ENCODE assay signal across 1 cellular context in genomic region chr9:134625361-134626140, GRCh38.
TF ChIP-seq lines count a peak whose summit lies in the region.

No MANE protein-coding gene starts in this region.

TF ChIP-seq in GM23338, 12 proteins besides CTCF, POLR2A, EP300 and RAD21 (continued from another document):
- TF ChIP-seq, protein P1, sequence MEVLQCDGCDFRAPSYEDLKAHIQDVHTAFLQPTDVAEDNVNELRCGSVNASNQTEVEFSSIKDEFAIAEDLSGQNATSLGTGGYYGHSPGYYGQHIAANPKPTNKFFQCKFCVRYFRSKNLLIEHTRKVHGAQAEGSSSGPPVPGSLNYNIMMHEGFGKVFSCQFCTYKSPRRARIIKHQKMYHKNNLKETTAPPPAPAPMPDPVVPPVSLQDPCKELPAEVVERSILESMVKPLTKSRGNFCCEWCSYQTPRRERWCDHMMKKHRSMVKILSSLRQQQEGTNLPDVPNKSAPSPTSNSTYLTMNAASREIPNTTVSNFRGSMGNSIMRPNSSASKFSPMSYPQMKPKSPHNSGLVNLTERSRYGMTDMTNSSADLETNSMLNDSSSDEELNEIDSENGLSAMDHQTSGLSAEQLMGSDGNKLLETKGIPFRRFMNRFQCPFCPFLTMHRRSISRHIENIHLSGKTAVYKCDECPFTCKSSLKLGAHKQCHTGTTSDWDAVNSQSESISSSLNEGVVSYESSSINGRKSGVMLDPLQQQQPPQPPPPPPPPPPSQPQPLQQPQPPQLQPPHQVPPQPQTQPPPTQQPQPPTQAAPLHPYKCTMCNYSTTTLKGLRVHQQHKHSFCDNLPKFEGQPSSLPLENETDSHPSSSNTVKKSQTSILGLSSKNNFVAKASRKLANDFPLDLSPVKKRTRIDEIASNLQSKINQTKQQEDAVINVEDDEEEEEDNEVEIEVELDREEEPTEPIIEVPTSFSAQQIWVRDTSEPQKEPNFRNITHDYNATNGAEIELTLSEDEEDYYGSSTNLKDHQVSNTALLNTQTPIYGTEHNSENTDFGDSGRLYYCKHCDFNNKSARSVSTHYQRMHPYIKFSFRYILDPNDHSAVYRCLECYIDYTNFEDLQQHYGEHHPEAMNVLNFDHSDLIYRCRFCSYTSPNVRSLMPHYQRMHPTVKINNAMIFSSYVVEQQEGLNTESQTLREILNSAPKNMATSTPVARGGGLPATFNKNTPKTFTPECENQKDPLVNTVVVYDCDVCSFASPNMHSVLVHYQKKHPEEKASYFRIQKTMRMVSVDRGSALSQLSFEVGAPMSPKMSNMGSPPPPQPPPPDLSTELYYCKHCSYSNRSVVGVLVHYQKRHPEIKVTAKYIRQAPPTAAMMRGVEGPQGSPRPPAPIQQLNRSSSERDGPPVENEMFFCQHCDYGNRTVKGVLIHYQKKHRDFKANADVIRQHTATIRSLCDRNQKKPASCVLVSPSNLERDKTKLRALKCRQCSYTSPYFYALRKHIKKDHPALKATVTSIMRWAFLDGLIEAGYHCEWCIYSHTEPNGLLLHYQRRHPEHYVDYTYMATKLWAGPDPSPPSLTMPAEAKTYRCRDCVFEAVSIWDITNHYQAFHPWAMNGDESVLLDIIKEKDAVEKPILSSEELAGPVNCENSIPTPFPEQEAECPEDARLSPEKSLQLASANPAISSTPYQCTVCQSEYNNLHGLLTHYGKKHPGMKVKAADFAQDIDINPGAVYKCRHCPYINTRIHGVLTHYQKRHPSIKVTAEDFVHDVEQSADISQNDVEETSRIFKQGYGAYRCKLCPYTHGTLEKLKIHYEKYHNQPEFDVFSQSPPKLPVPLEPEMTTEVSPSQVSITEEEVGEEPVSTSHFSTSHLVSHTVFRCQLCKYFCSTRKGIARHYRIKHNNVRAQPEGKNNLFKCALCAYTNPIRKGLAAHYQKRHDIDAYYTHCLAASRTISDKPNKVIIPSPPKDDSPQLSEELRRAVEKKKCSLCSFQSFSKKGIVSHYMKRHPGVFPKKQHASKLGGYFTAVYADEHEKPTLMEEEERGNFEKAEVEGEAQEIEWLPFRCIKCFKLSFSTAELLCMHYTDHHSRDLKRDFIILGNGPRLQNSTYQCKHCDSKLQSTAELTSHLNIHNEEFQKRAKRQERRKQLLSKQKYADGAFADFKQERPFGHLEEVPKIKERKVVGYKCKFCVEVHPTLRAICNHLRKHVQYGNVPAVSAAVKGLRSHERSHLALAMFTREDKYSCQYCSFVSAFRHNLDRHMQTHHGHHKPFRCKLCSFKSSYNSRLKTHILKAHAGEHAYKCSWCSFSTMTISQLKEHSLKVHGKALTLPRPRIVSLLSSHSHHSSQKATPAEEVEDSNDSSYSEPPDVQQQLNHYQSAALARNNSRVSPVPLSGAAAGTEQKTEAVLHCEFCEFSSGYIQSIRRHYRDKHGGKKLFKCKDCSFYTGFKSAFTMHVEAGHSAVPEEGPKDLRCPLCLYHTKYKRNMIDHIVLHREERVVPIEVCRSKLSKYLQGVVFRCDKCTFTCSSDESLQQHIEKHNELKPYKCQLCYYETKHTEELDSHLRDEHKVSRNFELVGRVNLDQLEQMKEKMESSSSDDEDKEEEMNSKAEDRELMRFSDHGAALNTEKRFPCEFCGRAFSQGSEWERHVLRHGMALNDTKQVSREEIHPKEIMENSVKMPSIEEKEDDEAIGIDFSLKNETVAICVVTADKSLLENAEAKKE (CRISPR knock-in tag; IDR thresholded peaks at IDR 0.05) = no peak
- TF ChIP-seq NANOG (IDR thresholded peaks at IDR 0.05; ENCODE audit: borderline replicate concordance) (no peak), JUNB (IDR thresholded peaks at IDR 0.05; ENCODE audit: unreplicated experiment) (no peak), STAT1 (IDR thresholded peaks at IDR 0.05; ENCODE audit: unreplicated experiment) (no peak), ZNF331 (CRISPR knock-in tag; IDR thresholded peaks at IDR 0.05; ENCODE audit: low read depth) (no peak), EZH2 (IDR thresholded peaks at IDR 0.05; ENCODE audit: low read depth, unreplicated experiment) (no peak), ZNF114 (CRISPR knock-in tag; IDR thresholded peaks at IDR 0.05) (no peak), EZH2phosphoT487 (IDR thresholded peaks at IDR 0.05; ENCODE audit: unreplicated experiment) (no peak), CREB1 (CRISPR knock-in tag; IDR thresholded peaks at IDR 0.05; ENCODE audit: low read depth) (no peak)
- TF ChIP-seq, protein P2, sequence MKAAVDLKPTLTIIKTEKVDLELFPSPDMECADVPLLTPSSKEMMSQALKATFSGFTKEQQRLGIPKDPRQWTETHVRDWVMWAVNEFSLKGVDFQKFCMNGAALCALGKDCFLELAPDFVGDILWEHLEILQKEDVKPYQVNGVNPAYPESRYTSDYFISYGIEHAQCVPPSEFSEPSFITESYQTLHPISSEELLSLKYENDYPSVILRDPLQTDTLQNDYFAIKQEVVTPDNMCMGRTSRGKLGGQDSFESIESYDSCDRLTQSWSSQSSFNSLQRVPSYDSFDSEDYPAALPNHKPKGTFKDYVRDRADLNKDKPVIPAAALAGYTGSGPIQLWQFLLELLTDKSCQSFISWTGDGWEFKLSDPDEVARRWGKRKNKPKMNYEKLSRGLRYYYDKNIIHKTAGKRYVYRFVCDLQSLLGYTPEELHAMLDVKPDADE (IDR thresholded peaks at IDR 0.05) = no peak
- TF ChIP-seq, protein P3, sequence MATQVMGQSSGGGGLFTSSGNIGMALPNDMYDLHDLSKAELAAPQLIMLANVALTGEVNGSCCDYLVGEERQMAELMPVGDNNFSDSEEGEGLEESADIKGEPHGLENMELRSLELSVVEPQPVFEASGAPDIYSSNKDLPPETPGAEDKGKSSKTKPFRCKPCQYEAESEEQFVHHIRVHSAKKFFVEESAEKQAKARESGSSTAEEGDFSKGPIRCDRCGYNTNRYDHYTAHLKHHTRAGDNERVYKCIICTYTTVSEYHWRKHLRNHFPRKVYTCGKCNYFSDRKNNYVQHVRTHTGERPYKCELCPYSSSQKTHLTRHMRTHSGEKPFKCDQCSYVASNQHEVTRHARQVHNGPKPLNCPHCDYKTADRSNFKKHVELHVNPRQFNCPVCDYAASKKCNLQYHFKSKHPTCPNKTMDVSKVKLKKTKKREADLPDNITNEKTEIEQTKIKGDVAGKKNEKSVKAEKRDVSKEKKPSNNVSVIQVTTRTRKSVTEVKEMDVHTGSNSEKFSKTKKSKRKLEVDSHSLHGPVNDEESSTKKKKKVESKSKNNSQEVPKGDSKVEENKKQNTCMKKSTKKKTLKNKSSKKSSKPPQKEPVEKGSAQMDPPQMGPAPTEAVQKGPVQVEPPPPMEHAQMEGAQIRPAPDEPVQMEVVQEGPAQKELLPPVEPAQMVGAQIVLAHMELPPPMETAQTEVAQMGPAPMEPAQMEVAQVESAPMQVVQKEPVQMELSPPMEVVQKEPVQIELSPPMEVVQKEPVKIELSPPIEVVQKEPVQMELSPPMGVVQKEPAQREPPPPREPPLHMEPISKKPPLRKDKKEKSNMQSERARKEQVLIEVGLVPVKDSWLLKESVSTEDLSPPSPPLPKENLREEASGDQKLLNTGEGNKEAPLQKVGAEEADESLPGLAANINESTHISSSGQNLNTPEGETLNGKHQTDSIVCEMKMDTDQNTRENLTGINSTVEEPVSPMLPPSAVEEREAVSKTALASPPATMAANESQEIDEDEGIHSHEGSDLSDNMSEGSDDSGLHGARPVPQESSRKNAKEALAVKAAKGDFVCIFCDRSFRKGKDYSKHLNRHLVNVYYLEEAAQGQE (IDR thresholded peaks at IDR 0.05; ENCODE audit: unreplicated experiment) = no peak
